In the genomic region with DNA sequence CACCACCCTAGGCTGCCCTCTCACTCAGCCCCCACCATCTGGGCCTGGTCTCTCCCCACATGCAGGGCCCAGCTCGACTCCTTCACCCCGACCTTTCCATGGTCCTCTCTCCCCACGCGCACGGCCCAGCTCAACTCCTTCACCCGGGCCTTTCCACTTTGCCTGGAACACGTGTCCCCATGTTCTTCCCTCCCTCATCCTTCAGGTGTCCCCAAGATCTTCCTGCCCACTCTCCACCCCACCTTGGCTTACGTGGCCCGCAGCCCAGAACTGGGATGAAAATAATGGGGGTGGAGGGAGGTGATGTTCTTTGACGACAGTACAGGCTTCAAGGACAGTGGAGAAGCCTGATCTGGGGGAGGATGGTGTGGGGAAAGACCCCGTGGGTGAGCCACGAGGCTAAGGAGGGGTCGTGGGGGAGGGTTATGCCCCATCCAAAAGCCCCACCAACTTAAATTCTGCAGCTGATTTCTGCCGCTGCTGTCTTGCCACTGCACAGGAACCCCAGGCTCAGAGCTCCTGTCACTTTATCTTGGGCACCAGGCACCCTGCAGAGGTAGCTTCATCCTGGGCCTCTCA, we compare ENCODE assay signal across 2 cellular contexts.
TF ChIP-seq lines count a peak whose summit lies in the region.

No MANE protein-coding gene starts in this region.

TF ChIP-seq in WTC11, 78 proteins besides CTCF, POLR2A, EP300 and RAD21:
- TF ChIP-seq GRHL2 (CRISPR knock-in tag; IDR thresholded peaks at IDR 0.05; ENCODE audit: insufficient replicate concordance, severe bottlenecking), result no peak
- TF ChIP-seq, protein P1, sequence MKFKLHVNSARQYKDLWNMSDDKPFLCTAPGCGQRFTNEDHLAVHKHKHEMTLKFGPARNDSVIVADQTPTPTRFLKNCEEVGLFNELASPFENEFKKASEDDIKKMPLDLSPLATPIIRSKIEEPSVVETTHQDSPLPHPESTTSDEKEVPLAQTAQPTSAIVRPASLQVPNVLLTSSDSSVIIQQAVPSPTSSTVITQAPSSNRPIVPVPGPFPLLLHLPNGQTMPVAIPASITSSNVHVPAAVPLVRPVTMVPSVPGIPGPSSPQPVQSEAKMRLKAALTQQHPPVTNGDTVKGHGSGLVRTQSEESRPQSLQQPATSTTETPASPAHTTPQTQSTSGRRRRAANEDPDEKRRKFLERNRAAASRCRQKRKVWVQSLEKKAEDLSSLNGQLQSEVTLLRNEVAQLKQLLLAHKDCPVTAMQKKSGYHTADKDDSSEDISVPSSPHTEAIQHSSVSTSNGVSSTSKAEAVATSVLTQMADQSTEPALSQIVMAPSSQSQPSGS (CRISPR knock-in tag; IDR thresholded peaks at IDR 0.05; ENCODE audit: borderline replicate concordance, low read depth), result no peak
- TF ChIP-seq CREB1 (CRISPR knock-in tag; IDR thresholded peaks at IDR 0.05), result no peak
- no peak for TF ChIP-seq SMAD3 (CRISPR knock-in tag; IDR thresholded peaks at IDR 0.05; ENCODE audit: borderline replicate concordance)

TF ChIP-seq in HepG2, 621 proteins besides CTCF, POLR2A, EP300 and RAD21:
- TF ChIP-seq ZNF282 (IDR thresholded peaks at IDR 0.05; ENCODE audit: partially characterized antibody) (peak; percentile 19), ZFP82 (CRISPR knock-in tag; IDR thresholded peaks at IDR 0.05; ENCODE audit: borderline replicate concordance) (no peak), POLR2AphosphoS5 (IDR thresholded peaks at IDR 0.05; ENCODE audit: low read depth, low read length) (no peak), ZNF678 (CRISPR knock-in tag; IDR thresholded peaks at IDR 0.05) (0 out of 2 replicates have a peak, but pooled peaks have one; percentile 1), MBD4 (IDR thresholded peaks at IDR 0.05; ENCODE audit: borderline replicate concordance, low read length) (no peak), FOXP4 (CRISPR knock-in tag; IDR thresholded peaks at IDR 0.05) (no peak), ZUFSP (CRISPR knock-in tag; IDR thresholded peaks at IDR 0.05; ENCODE audit: borderline replicate concordance) (no peak), ZNF839 (CRISPR knock-in tag; IDR thresholded peaks at IDR 0.05; ENCODE audit: borderline replicate concordance) (0 out of 2 replicates have a peak, but pooled peaks have one; percentile 13), ZSCAN31 (CRISPR knock-in tag; IDR thresholded peaks at IDR 0.05; ENCODE audit: low read depth) (no peak), ZFP41 (CRISPR knock-in tag; IDR thresholded peaks at IDR 0.05; ENCODE audit: borderline replicate concordance) (no peak), NKX3-1 (CRISPR knock-in tag; IDR thresholded peaks at IDR 0.05) (no peak), NRL (CRISPR knock-in tag; IDR thresholded peaks at IDR 0.05; ENCODE audit: borderline replicate concordance) (0 out of 2 replicates have a peak, but pooled peaks have one; percentile 6), ZNF691 (CRISPR knock-in tag; IDR thresholded peaks at IDR 0.05; ENCODE audit: borderline replicate concordance, low read depth) (no peak), HDAC2 (CRISPR knock-in tag; IDR thresholded peaks at IDR 0.05) (no peak), ZNF609 (CRISPR knock-in tag; IDR thresholded peaks at IDR 0.05; ENCODE audit: borderline replicate concordance) (no peak), ZNF746 (CRISPR knock-in tag; IDR thresholded peaks at IDR 0.05) (no peak)
- TF ChIP-seq, protein P2, sequence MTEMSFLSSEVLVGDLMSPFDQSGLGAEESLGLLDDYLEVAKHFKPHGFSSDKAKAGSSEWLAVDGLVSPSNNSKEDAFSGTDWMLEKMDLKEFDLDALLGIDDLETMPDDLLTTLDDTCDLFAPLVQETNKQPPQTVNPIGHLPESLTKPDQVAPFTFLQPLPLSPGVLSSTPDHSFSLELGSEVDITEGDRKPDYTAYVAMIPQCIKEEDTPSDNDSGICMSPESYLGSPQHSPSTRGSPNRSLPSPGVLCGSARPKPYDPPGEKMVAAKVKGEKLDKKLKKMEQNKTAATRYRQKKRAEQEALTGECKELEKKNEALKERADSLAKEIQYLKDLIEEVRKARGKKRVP (CRISPR knock-in tag; IDR thresholded peaks at IDR 0.05), result no peak
- TF ChIP-seq, protein P3, sequence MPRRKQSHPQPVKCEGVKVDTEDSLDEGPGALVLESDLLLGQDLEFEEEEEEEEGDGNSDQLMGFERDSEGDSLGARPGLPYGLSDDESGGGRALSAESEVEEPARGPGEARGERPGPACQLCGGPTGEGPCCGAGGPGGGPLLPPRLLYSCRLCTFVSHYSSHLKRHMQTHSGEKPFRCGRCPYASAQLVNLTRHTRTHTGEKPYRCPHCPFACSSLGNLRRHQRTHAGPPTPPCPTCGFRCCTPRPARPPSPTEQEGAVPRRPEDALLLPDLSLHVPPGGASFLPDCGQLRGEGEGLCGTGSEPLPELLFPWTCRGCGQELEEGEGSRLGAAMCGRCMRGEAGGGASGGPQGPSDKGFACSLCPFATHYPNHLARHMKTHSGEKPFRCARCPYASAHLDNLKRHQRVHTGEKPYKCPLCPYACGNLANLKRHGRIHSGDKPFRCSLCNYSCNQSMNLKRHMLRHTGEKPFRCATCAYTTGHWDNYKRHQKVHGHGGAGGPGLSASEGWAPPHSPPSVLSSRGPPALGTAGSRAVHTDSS (CRISPR knock-in tag; conservative IDR thresholded peaks at IDR 0.05), result no peak
- TF ChIP-seq, protein P4, sequence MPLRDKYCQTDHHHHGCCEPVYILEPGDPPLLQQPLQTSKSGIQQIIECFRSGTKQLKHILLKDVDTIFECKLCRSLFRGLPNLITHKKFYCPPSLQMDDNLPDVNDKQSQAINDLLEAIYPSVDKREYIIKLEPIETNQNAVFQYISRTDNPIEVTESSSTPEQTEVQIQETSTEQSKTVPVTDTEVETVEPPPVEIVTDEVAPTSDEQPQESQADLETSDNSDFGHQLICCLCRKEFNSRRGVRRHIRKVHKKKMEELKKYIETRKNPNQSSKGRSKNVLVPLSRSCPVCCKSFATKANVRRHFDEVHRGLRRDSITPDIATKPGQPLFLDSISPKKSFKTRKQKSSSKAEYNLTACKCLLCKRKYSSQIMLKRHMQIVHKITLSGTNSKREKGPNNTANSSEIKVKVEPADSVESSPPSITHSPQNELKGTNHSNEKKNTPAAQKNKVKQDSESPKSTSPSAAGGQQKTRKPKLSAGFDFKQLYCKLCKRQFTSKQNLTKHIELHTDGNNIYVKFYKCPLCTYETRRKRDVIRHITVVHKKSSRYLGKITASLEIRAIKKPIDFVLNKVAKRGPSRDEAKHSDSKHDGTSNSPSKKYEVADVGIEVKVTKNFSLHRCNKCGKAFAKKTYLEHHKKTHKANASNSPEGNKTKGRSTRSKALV (CRISPR knock-in tag; IDR thresholded peaks at IDR 0.05), result no peak
